In genomic region chr3:123270818-123271217, GRCh38 we compare ENCODE assay signal across 31 cellular contexts.
"Had no signal": no experiment of that assay in that cellular context is flagged by ENCODE, and none has a peak within 500 bp of the region (broad histone marks: within the 10 kb centered on the region; RNA-seq: fewer than 3 reads in every experiment).

No MANE protein-coding gene starts in this region.

- H3K9me3 ChIP-seq: adrenal gland had no signal

- H3K4me3 Mint-ChIP-seq: activated CD4-positive, alpha-beta T cell treated with anti-CD3 and anti-CD28 coated beads for 36 hours; activated CD4-positive, alpha-beta T cell treated with anti-CD3 and anti-CD28 coated beads, Interleukin-2, amount 10 ng/mL, durations not matched to agents 7 days and 5 days; activated CD8-positive, alpha-beta T cell treated with anti-CD3 and anti-CD28 coated beads, Interleukin-2, amount 10 ng/mL, durations not matched to agents 7 days and 5 days; activated naive CD4-positive, alpha-beta T cell treated with anti-CD3 and anti-CD28 coated beads for 36 hours; activated T-cell treated with anti-CD3 and anti-CD28 coated beads, Interleukin-2, amount 50 U/mL, for 4 hours; activated T-helper 1 cell treated with anti-CD3 and anti-CD28 coated beads, Interleukin-12 subunit alpha, Interleukin-12 subunit beta, Interleukin-2, Interleukin-4 antibody, amounts not matched to agents 30 ng/mL and 10 ng/mL and 1 ng/mL, durations not matched to agents 14 hours and 24 hours and 36 hours; WTC11 had no signal

- H3K27ac ChIP-seq: adrenal gland, brain microvascular endothelial cell, KMS-11, PC-9, RWPE1 had no signal

- DNase-seq: activated CD4-positive, alpha-beta T cell treated with anti-CD3 and anti-CD28 coated beads for 36 hours; activated CD4-positive, alpha-beta T cell treated with anti-CD3 and anti-CD28 coated beads, Interleukin-2, amount 10 ng/mL, durations not matched to agents 7 days and 5 days; activated CD4-positive, alpha-beta T cell treated with anti-CD3 and anti-CD28 coated beads, Interleukin-2, amount 50 U/mL, for 48 hours; activated CD8-positive, alpha-beta memory T cell treated with anti-CD3 and anti-CD28 coated beads, Interleukin-2, amount 50 U/mL, for 4 hours; activated CD8-positive, alpha-beta T cell treated with anti-CD3 and anti-CD28 coated beads, Interleukin-2, amount 10 ng/mL, durations not matched to agents 7 days and 5 days; activated gamma-delta T cell treated with Interleukin-2 at 50 U/mL for 16 hours; activated naive CD4-positive, alpha-beta T cell treated with anti-CD3 and anti-CD28 coated beads for 36 hours; activated T-cell treated with anti-CD3 and anti-CD28 coated beads for 4 hours; activated T-cell treated with anti-CD3 and anti-CD28 coated beads, Interleukin-2, amount 50 U/mL, for 4 hours; anterior cingulate cortex; brain microvascular endothelial cell; central memory CD4-positive, alpha-beta T cell; NCI-H1105; NCI-H1436; NCI-H1694; NCI-H1930; NCI-H2081 treated with DMSO at 0.1 percent for 48 hours; NCI-H345; NCI-H524 treated with DMSO at 0.1 percent for 48 hours; NCI-H748 treated with DMSO at 0.1 percent for 48 hours; NK-92 treated with Interleukin-12 subunit alpha and Interleukin-12 subunit beta, amount 100 ng/mL, for 24 hours; PC-9; SIG-M5; T1000 had no signal

- H3K27me3 ChIP-seq: adrenal gland, brain microvascular endothelial cell had no signal

- H3K9me3 Mint-ChIP-seq: activated CD4-positive, alpha-beta T cell treated with anti-CD3 and anti-CD28 coated beads, Interleukin-2, amount 10 ng/mL, durations not matched to agents 7 days and 5 days; activated naive CD4-positive, alpha-beta T cell treated with anti-CD3 and anti-CD28 coated beads for 36 hours; activated naive CD4-positive, alpha-beta T cell treated with anti-CD3 and anti-CD28 coated beads, Interleukin-2, amount 50 U/mL, for 72 hours; activated T-cell treated with anti-CD3 and anti-CD28 coated beads, Interleukin-2, amount 50 U/mL, for 4 hours; activated T-helper 1 cell treated with anti-CD3 and anti-CD28 coated beads, Interleukin-12 subunit alpha, Interleukin-12 subunit beta, Interleukin-2, Interleukin-4 antibody, amounts not matched to agents 30 ng/mL and 10 ng/mL and 1 ng/mL, durations not matched to agents 14 hours and 24 hours and 36 hours had no signal

- H3K27ac Mint-ChIP-seq: activated CD4-positive, alpha-beta T cell treated with anti-CD3 and anti-CD28 coated beads for 36 hours; activated CD4-positive, alpha-beta T cell treated with anti-CD3 and anti-CD28 coated beads, Interleukin-2, amount 10 ng/mL, durations not matched to agents 7 days and 5 days; activated CD8-positive, alpha-beta T cell treated with anti-CD3 and anti-CD28 coated beads, Interleukin-2, amount 10 ng/mL, durations not matched to agents 7 days and 5 days; activated naive CD4-positive, alpha-beta T cell treated with anti-CD3 and anti-CD28 coated beads for 36 hours; activated naive CD4-positive, alpha-beta T cell treated with anti-CD3 and anti-CD28 coated beads, Interleukin-2, amount 50 U/mL, for 72 hours; activated T-helper 1 cell treated with anti-CD3 and anti-CD28 coated beads, Interleukin-12 subunit alpha, Interleukin-12 subunit beta, Interleukin-2, Interleukin-4 antibody, amounts not matched to agents 30 ng/mL and 10 ng/mL and 1 ng/mL, durations not matched to agents 14 hours and 24 hours and 36 hours; WTC11 had no signal

- H3K4me3 ChIP-seq: adrenal gland, PC-9 had no signal

- H3K9ac ChIP-seq: KMS-11 had no signal

- H3K4me1 ChIP-seq: adrenal gland had no signal

- H3K27me3 Mint-ChIP-seq: activated CD4-positive, alpha-beta T cell treated with anti-CD3 and anti-CD28 coated beads for 36 hours; activated CD4-positive, alpha-beta T cell treated with anti-CD3 and anti-CD28 coated beads, Interleukin-2, amount 10 ng/mL, durations not matched to agents 7 days and 5 days had no signal

- ATAC-seq: activated CD4-positive, alpha-beta T cell treated with anti-CD3 and anti-CD28 coated beads for 36 hours; activated CD4-positive, CD25-positive, alpha-beta regulatory T cell treated with anti-CD3 and anti-CD28 coated beads, Interleukin-2, amount 50 U/mL, for 24 hours; activated CD8-positive, alpha-beta T cell treated with anti-CD3 and anti-CD28 coated beads, Interleukin-2, amount 10 ng/mL, durations not matched to agents 7 days and 5 days; activated naive CD4-positive, alpha-beta T cell treated with anti-CD3 and anti-CD28 coated beads, Interleukin-2, amount 50 U/mL, for 72 hours; activated T-cell treated with anti-CD3 and anti-CD28 coated beads, Interleukin-2, amount 50 U/mL, for 4 hours; WTC11 had no signal

- H3K36me3 ChIP-seq: adrenal gland had no signal

- H3K4me1 Mint-ChIP-seq: activated CD4-positive, alpha-beta T cell treated with anti-CD3 and anti-CD28 coated beads for 36 hours; activated CD4-positive, alpha-beta T cell treated with anti-CD3 and anti-CD28 coated beads, Interleukin-2, amount 10 ng/mL, durations not matched to agents 7 days and 5 days had no signal
